ENCODE assay signal across 8 cellular contexts in the genomic region with DNA sequence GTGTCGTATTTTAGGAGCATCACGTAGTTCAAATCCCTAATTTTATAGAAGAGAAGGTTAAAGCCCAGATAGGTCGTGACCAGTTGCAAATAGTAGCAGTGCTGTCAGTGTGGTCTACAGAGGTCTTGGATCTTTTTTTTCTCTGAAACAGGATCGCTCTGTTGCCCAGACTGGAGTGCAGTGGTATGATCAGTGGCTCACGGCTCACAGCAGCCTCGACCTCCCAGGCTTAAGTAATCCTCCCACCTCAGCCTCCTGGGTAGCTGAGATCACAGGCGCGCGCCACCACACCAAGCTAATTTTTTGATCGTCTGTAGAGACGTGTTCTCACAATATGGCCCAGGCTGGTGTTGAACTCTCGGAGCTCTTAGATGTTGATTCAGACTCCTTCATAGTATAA. TPM values are rescaled to one million over a fixed set of nuclear protein-coding genes. Genes with fewer than 3 reads are reported as not detected.
DNase-seq lines count a peak whose midpoint lies in the region; ATAC-seq, FAIRE-seq and TF ChIP-seq lines count a peak whose summit lies in the region.

No MANE protein-coding gene starts in this region.

- H3K9me3 ChIP-seq in heart left ventricle: no peaks in the 10 kb centered on the region
- H3K9me3 ChIP-seq in astrocyte (ENCODE audit: insufficient read depth, low read depth, low read length): no peaks in the 10 kb centered on the region
- no peaks in the 10 kb centered on the region for H3K9me3 ChIP-seq in right lobe of liver
- no peaks in the 10 kb centered on the region for H3K9me3 ChIP-seq in uterus

- H3K4me3 ChIP-seq in heart left ventricle: peak overlapping the region in 10 of 12 donors; percentile 64 to 98 (median 88)
- peak overlapping the region; percentile 96 for H3K4me3 ChIP-seq in astrocyte (ENCODE audit: insufficient read depth, low read depth, low read length)
- peak overlapping the region in 2 of 3 donors; percentile 81 to 89 for H3K4me3 ChIP-seq in right lobe of liver
- H3K4me3 ChIP-seq in uterus: peak overlapping the region; percentile 85 to 94

- DNase-seq in heart left ventricle: no peak
- no peak for DNase-seq in cardiac septum (ENCODE audit: low spot score)
- no peak for DNase-seq in astrocyte (ENCODE audit: low read depth)
- DNase-seq in right lobe of liver: no peak
- no peak for DNase-seq in uterus
- no peak for DNase-seq in OCI-M1 (lab: John Stamatoyannopoulos, UW)

- no peak for TF ChIP-seq CTCF in heart left ventricle (IDR thresholded peaks at IDR 0.05)
- TF ChIP-seq CTCF in astrocyte (IDR thresholded peaks at IDR 0.05; ENCODE audit: insufficient read depth, low read depth, low read length): no peak
- TF ChIP-seq CTCF in right lobe of liver (IDR thresholded peaks at IDR 0.05): no peak
- no peak for TF ChIP-seq CTCF in uterus (IDR thresholded peaks at IDR 0.05)

- H3K4me2 ChIP-seq in astrocyte (ENCODE audit: low read length): peak overlapping the region; percentile 84

- H3K4me1 Mint-ChIP-seq in astrocyte (ENCODE audit: low read depth, unreplicated experiment): peaks cover 32% of the 10 kb centered on the region

- no peak for TF ChIP-seq POLR2A in heart left ventricle (IDR thresholded peaks at IDR 0.05)
- TF ChIP-seq POLR2A in right lobe of liver (IDR thresholded peaks at IDR 0.05): no peak
- TF ChIP-seq POLR2A in uterus (IDR thresholded peaks at IDR 0.05): no peak
- TF ChIP-seq POLR2A in GM18505 (IDR thresholded peaks at IDR 0.05; ENCODE audit: borderline replicate concordance, extremely low read depth, insufficient read depth, insufficient read length): no peak

- H3K27ac Mint-ChIP-seq in astrocyte (ENCODE audit: unreplicated experiment): peak overlapping the region; percentile 98

- H3K4me1 ChIP-seq in heart left ventricle: peaks cover 15 to 66% (median 54%) of the 10 kb centered on the region in 12 donors
- peaks cover 11% of the 10 kb centered on the region for H3K4me1 ChIP-seq in astrocyte (ENCODE audit: insufficient read depth, low read length)
- peaks cover 0 to 33% (median 12%) of the 10 kb centered on the region in 4 donors for H3K4me1 ChIP-seq in right lobe of liver
- H3K4me1 ChIP-seq in uterus: peaks cover 25 to 33% of the 10 kb centered on the region in 2 donors

- H3K9ac ChIP-seq in astrocyte (ENCODE audit: low read length): peak overlapping the region; percentile 100

- no peak for FAIRE-seq in astrocyte (lab: Jason Lieb, UNC)

- H3K9me3 Mint-ChIP-seq in astrocyte (ENCODE audit: unreplicated experiment): no peaks in the 10 kb centered on the region

- H2AFZ ChIP-seq in astrocyte (ENCODE audit: low read depth, low read length): no peak overlapping the region

- ATAC-seq in heart left ventricle (no peak), right lobe of liver (no peak), GM18505 (IDR thresholded peaks at IDR 0.05; ENCODE audit: unreplicated experiment) (no peak), GM21529 (IDR thresholded peaks at IDR 0.05; ENCODE audit: unreplicated experiment) (no peak)

- peaks cover 3% of the 10 kb centered on the region for H3K36me3 Mint-ChIP-seq in astrocyte (ENCODE audit: low read depth, unreplicated experiment)

- H3K27ac ChIP-seq in heart left ventricle (peak overlapping the region in 8 of 12 donors; percentile 18 to 100 (median 100)), astrocyte (ENCODE audit: low read depth, low read length) (peak overlapping the region; percentile 24), right lobe of liver (peak overlapping the region in 2 of 3 donors; percentile 98 to 99), uterus (peak overlapping the region; percentile 99 to 100)

- peaks cover 67% of the 10 kb centered on the region for H4K20me1 ChIP-seq in astrocyte (ENCODE audit: insufficient read depth, low read length)

- WGBS in heart left ventricle, 4 donors: 42 to 46% (median 44%) methylated on average over 12 of the region's 12 CpGs
- 32% methylated on average over 9 of the region's 12 CpGs for WGBS in right lobe of liver (ENCODE audit: insufficient coverage, low coverage, low lambda C conversion rate, missing lambda C conversion rate)

- H3K4me3 Mint-ChIP-seq in astrocyte (ENCODE audit: unreplicated experiment): peak overlapping the region; percentile 99

- intact Hi-C loops in heart left ventricle (cut with DNase I): loop anchor here in 6 of 10 donors (5.0 to 10.0 kb wide), 4 partner anchors 42 to 99 kb away; a partner anchor contains a TSS
- intact Hi-C loops in cardiac septum (cut with DNase I): no loop called here
- intact Hi-C loops in right lobe of liver (cut with DNase I): loop anchor here in 1 of 2 donors (10.0 kb wide), 1 partner anchor 89 kb away; a partner anchor contains a TSS
- intact Hi-C loops in uterus (cut with DNase I; ENCODE audit: low total_unique reads): no loop called here

- H3K27me3 ChIP-seq in heart left ventricle (no peaks in the 10 kb centered on the region), astrocyte (ENCODE audit: insufficient read depth, low read length) (no peaks in the 10 kb centered on the region), right lobe of liver (no peaks in the 10 kb centered on the region), uterus (no peaks in the 10 kb centered on the region)

- H3K36me3 ChIP-seq in heart left ventricle (no peaks in the 10 kb centered on the region), astrocyte (ENCODE audit: insufficient read depth, low read length) (no peaks in the 10 kb centered on the region), right lobe of liver (no peaks in the 10 kb centered on the region), uterus (no peaks in the 10 kb centered on the region)

- peaks cover 76% of the 10 kb centered on the region for H3K79me2 ChIP-seq in astrocyte (ENCODE audit: insufficient read depth, low read length)

- no peaks in the 10 kb centered on the region for H3K27me3 Mint-ChIP-seq in astrocyte (ENCODE audit: low read depth, unreplicated experiment)

RNA-seq across cellular contexts. Expression of a gene that starts 2.2 kb away (rescaled TPM):
- total RNA-seq in heart left ventricle (100 to 1,000 TPM; 133 to 208 (median 139) TPM), cardiac septum (170 TPM), astrocyte (126 and 134 TPM in 2 replicates), right lobe of liver (10 to 100 TPM; 43.5 to 73.8 (median 65.3) TPM), uterus (100 to 1,000 TPM; 270 to 549 (median 314) TPM)
- 100 to 1,000 TPM in 1 of 2 donors, 10 to 100 TPM in 1; 97.2 to 115 TPM for polyA plus RNA-seq in heart left ventricle

RNA-seq across cellular contexts. Expression of a gene that starts 46.0 kb away (rescaled TPM):
- total RNA-seq in heart left ventricle: 100 to 1,000 TPM; 111 to 154 (median 132) TPM
- polyA plus RNA-seq in heart left ventricle: 100 to 1,000 TPM in 1 of 2 donors, 10 to 100 TPM in 1; 93.2 to 138 TPM
- 133 TPM for total RNA-seq in cardiac septum
- total RNA-seq in astrocyte: 64.2 and 75.3 TPM in 2 replicates
- total RNA-seq in right lobe of liver: 10 to 100 TPM; 34.5 to 55.8 (median 41.4) TPM
- total RNA-seq in uterus: 100 to 1,000 TPM in 1 of 4 donors, 10 to 100 TPM in 3; 43.5 to 144 (median 87.7) TPM

Comparison
In these comparisons a context has a peak if more than half of its experiments do, and no peak if none do; other contexts are left out.
1. intact Hi-C loops: an anchor here in heart left ventricle (5.0 to 10.0 kb wide); none called in cardiac septum and uterus.
2. H3K27ac ChIP-seq: peak in every context shown above with its lines; median percentile 100 in heart left ventricle; 100 in uterus; 98 in right lobe of liver; 24 in astrocyte.